16 cellular contexts compared by ENCODE assay signal in the genomic region with DNA sequence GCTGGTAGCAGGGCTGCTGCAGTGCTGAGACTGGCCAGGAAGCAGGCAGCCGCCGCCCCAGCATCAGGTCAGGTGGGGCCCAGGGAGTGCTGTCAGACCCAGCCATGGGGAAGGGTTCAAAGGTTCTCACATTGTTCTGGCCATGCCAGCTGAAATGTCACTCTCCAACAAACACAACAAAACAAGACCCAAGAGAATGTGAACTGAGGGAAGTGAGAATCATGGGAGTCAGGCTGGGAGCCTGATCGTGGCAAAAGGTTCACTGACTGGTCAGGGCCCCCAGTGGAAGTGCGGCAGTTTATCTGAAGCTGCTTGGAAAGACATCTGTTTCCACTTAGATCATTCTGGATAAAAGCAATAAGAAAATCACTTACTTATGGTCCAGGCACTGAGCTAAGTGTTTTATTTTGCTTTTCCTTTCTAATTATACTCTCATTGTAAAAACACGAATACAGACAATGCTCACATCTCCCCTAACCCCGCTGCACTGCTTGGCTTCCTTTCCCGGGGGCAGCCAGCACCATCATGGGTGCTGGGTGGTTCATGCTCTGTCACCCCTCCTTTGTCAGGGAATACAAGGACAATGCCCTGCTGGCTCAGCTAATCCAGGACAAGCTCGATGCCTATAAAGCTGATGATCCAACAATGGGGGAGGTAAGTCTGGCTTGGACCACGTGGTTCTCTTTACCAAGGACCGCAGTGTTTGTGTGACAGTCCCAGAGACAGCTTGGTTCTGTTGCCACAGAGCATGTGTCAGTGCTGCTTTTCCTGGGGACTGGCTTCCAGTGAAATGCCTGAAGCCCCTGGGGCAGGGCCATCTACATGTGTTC. TPM values are rescaled to one million over a fixed set of nuclear protein-coding genes. Genes with fewer than 3 reads are reported as not detected.
A peak's percentile ranks its signal among the peaks of the same experiment; 100 is the strongest.
DNase-seq lines count a peak whose midpoint lies in the region; ATAC-seq, FAIRE-seq and TF ChIP-seq lines count a peak whose summit lies in the region.
"Had no signal": no experiment of that assay in that cellular context is flagged by ENCODE, and none has a peak within 500 bp of the region (broad histone marks: within the 10 kb centered on the region; RNA-seq: fewer than 3 reads in every experiment).

No MANE protein-coding gene starts in this region.

- no peak for ATAC-seq in lower lobe of right lung
- peak; percentile 26 for ATAC-seq in upper lobe of right lung
- no peak for ATAC-seq in HG03159 (IDR thresholded peaks at IDR 0.05; ENCODE audit: unreplicated experiment)

- H3K27me3 ChIP-seq in lower lobe of right lung (ENCODE audit: low read depth) (no peaks in the 10 kb centered on the region), upper lobe of right lung (no peaks in the 10 kb centered on the region)

- H3K36me3 Mint-ChIP-seq in activated naive CD4-positive, alpha-beta T cell treated with anti-CD3 and anti-CD28 coated beads, Interleukin-2, amount 10 ng/mL, durations not matched to agents 7 days and 5 days: peaks cover 7% of the 10 kb centered on the region

- DNase-seq in NCI-H82 treated with DMSO at 0.1 percent for 48 hours (lab: John Stamatoyannopoulos, UW; ENCODE audit: unreplicated experiment): peak; percentile 66
- no peak for DNase-seq in lower lobe of right lung
- no peak for DNase-seq in upper lobe of right lung
- DNase-seq in activated naive CD4-positive, alpha-beta T cell treated with anti-CD3 and anti-CD28 coated beads, Interleukin-2, amount 10 ng/mL, durations not matched to agents 7 days and 5 days: no peak
- no peak for DNase-seq in GM12891 (ENCODE audit: insufficient read length, low spot score)
- DNase-seq: activated B cell treated with CpG ODN at 0.5 μM for 24 hours; activated T-cell treated with anti-CD3 and anti-CD28 coated beads, Interleukin-2, amount 50 U/mL, for 48 hours; DMS79 treated with DMSO at 0.1 percent for 48 hours; stimulated activated CD4-positive, alpha-beta T cell treated with anti-CD3 and anti-CD28 coated beads, Interleukin-1b, Interleukin-23, amount 100 ng/mL, for 48 hours; stimulated activated naive CD4-positive, alpha-beta T cell treated with Interleukin-2 at 50 U/mL for 16 hours had no signal

- TF ChIP-seq CTCF in lower lobe of right lung (IDR thresholded peaks at IDR 0.05): no peak
- no peak for TF ChIP-seq CTCF in upper lobe of right lung (IDR thresholded peaks at IDR 0.05)

- peaks cover 8% of the 10 kb centered on the region for H3K4me1 ChIP-seq in lower lobe of right lung
- no peaks in the 10 kb centered on the region for H3K4me1 ChIP-seq in upper lobe of right lung

- H3K4me1 Mint-ChIP-seq in activated naive CD4-positive, alpha-beta T cell treated with anti-CD3 and anti-CD28 coated beads, Interleukin-2, amount 10 ng/mL, durations not matched to agents 7 days and 5 days: no peaks in the 10 kb centered on the region
- H3K4me1 Mint-ChIP-seq: activated B cell treated with CpG ODN at 0.5 μM for 24 hours had no signal

- no peak overlapping the region for H3K27ac Mint-ChIP-seq in activated naive CD4-positive, alpha-beta T cell treated with anti-CD3 and anti-CD28 coated beads, Interleukin-2, amount 10 ng/mL, durations not matched to agents 7 days and 5 days
- H3K27ac Mint-ChIP-seq: activated B cell treated with CpG ODN at 0.5 μM for 24 hours had no signal

- TF ChIP-seq POLR2A in GM12891 (IDR thresholded peaks at IDR 0.05; ENCODE audit: low read depth, low read length): no peak

- no peaks in the 10 kb centered on the region for H3K9me3 Mint-ChIP-seq in activated naive CD4-positive, alpha-beta T cell treated with anti-CD3 and anti-CD28 coated beads, Interleukin-2, amount 10 ng/mL, durations not matched to agents 7 days and 5 days
- H3K9me3 Mint-ChIP-seq: activated B cell treated with CpG ODN at 0.5 μM for 24 hours had no signal

- CTCF ChIA-PET in activated naive CD4-positive, alpha-beta T cell treated with anti-CD3 and anti-CD28 coated beads, Interleukin-2, amount 10 ng/mL, durations not matched to agents 7 days and 5 days (lab: Charles Lee): no interaction called here

- H3K36me3 ChIP-seq in lower lobe of right lung (peaks cover 94% of the 10 kb centered on the region), upper lobe of right lung (peaks cover 86% of the 10 kb centered on the region)

- H3K4me3 ChIP-seq in lower lobe of right lung (no peak overlapping the region), upper lobe of right lung (no peak overlapping the region)

- intact Hi-C loops in lower lobe of right lung (cut with DNase I) (no loop called here), upper lobe of right lung (cut with DNase I) (no loop called here)

- peaks cover 3% of the 10 kb centered on the region for H3K27me3 Mint-ChIP-seq in activated naive CD4-positive, alpha-beta T cell treated with anti-CD3 and anti-CD28 coated beads, Interleukin-2, amount 10 ng/mL, durations not matched to agents 7 days and 5 days

- H3K9me3 ChIP-seq in lower lobe of right lung (no peaks in the 10 kb centered on the region), upper lobe of right lung (no peaks in the 10 kb centered on the region)

- H3K4me3 Mint-ChIP-seq in activated naive CD4-positive, alpha-beta T cell treated with anti-CD3 and anti-CD28 coated beads, Interleukin-2, amount 10 ng/mL, durations not matched to agents 7 days and 5 days: no peak overlapping the region
- H3K4me3 Mint-ChIP-seq: activated B cell treated with CpG ODN at 0.5 μM for 24 hours had no signal

- FAIRE-seq in endometrium (lab: Jason Lieb, UNC): peak; percentile 79
- FAIRE-seq in GM12891 (lab: Jason Lieb, UNC): no peak
- FAIRE-seq: astrocyte, RCC 7860 had no signal

- H3K27ac ChIP-seq in lower lobe of right lung: peak overlapping the region; percentile 11
- no peak overlapping the region for H3K27ac ChIP-seq in upper lobe of right lung
- H3K27ac ChIP-seq: epithelial cell of prostate had no signal

TF ChIP-seq in GM12891, 5 proteins besides CTCF, POLR2A, EP300 and RAD21:
- TF ChIP-seq SPI1 (IDR thresholded peaks at IDR 0.05; ENCODE audit: low read depth, low read length) (no peak), TAF1 (IDR thresholded peaks at IDR 0.05; ENCODE audit: low read depth, low read length) (no peak), PAX5 (IDR thresholded peaks at IDR 0.05; ENCODE audit: insufficient read depth, low read length, severe bottlenecking) (no peak), POU2F2 (IDR thresholded peaks at IDR 0.05; ENCODE audit: low read depth, low read length) (no peak), POLR2AphosphoS5 (IDR thresholded peaks at IDR 0.05; ENCODE audit: low read depth, low read length) (no peak)

RNA-seq across cellular contexts. Expression of a gene that starts 41.9 kb away (rescaled TPM):
- total RNA-seq in lower lobe of right lung: 25.9 TPM
- total RNA-seq in upper lobe of right lung: 0.29 TPM
- 0.21 TPM for polyA plus RNA-seq in GM12891 (2012; ENCODE audit: low read depth, missing spikeins)
- total RNA-seq: activated B cell treated with CpG ODN at 0.5 μM for 24 hours, LHCN-M2 had no signal

RNA-seq across cellular contexts. Expression of a gene that starts 50.6 kb away (rescaled TPM):
- total RNA-seq in lower lobe of right lung (9.1 TPM), upper lobe of right lung (8.0 TPM)
- polyA plus RNA-seq in GM12891 (2012; ENCODE audit: low read depth, missing spikeins): 6.8 TPM

RNA-seq across cellular contexts. Expression of a gene that starts 51.0 kb away (rescaled TPM):
- total RNA-seq in lower lobe of right lung: 1.3 TPM
- total RNA-seq in upper lobe of right lung: 0.41 TPM
- 0.04 TPM for polyA plus RNA-seq in GM12891 (2012; ENCODE audit: low read depth, missing spikeins)
- total RNA-seq: activated B cell treated with CpG ODN at 0.5 μM for 24 hours, astrocyte, LHCN-M2 had no signal

RNA-seq across cellular contexts. Expression of a gene that starts 52.8 kb away (rescaled TPM):
- 88.6 TPM for total RNA-seq in lower lobe of right lung
- 92.1 TPM for total RNA-seq in upper lobe of right lung
- polyA plus RNA-seq in GM12891 (2012; ENCODE audit: low read depth, missing spikeins): 0.59 TPM

Comparison
In these comparisons a context has a peak if more than half of its experiments do, and no peak if none do; other contexts are left out.
1. RNA of a gene that starts 41.9 kb away (total RNA-seq): 25.9 TPM in lower lobe of right lung (single experiment); 0.29 TPM in upper lobe of right lung (single experiment); every median in the first group is over 10 times any median in the second.